ENCODE assay signal across 8 cellular contexts in the genomic region with DNA sequence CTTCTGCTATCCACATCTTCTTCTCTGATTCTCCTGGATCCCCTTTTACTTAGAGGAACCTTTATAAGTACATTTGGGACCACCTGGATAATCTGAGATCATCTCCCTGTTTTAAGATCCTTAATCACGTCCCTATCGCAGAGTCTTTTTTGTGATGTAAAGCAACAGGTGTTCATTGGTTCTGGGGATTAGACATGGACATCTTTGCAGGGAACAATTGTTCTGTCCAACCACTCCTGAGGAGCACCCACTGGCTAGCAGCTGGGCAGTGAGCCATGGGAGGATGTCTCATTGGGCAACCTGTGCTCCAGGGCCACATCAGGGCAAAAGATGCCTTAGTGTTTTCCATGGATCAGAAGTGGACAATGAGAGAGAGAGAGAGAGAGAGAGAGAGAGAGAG.
"Had no signal": no experiment of that assay in that cellular context is flagged by ENCODE, and none has a peak within 500 bp of the region (broad histone marks: within the 10 kb centered on the region; RNA-seq: fewer than 3 reads in every experiment).

No MANE protein-coding gene starts in this region.

- H3K4me1 ChIP-seq: HAP-1 had no signal

- DNase-seq: GM23248, GOT3, H7, KBM-7 had no signal

- H3K4me3 ChIP-seq: GM23248, HAP-1 had no signal

- ATAC-seq: HCT116 had no signal

- FAIRE-seq: HTR-8/SVneo had no signal

- H3K36me3 ChIP-seq: HAP-1 had no signal

- H3K27ac Mint-ChIP-seq: IgD-negative memory B cell had no signal

- H3K27ac ChIP-seq: GM23248 had no signal

- H3K9me3 ChIP-seq: HAP-1 had no signal

- H3K4me3 Mint-ChIP-seq: IgD-negative memory B cell had no signal
